1 cellular context compared by ENCODE assay signal in the genomic region with DNA sequence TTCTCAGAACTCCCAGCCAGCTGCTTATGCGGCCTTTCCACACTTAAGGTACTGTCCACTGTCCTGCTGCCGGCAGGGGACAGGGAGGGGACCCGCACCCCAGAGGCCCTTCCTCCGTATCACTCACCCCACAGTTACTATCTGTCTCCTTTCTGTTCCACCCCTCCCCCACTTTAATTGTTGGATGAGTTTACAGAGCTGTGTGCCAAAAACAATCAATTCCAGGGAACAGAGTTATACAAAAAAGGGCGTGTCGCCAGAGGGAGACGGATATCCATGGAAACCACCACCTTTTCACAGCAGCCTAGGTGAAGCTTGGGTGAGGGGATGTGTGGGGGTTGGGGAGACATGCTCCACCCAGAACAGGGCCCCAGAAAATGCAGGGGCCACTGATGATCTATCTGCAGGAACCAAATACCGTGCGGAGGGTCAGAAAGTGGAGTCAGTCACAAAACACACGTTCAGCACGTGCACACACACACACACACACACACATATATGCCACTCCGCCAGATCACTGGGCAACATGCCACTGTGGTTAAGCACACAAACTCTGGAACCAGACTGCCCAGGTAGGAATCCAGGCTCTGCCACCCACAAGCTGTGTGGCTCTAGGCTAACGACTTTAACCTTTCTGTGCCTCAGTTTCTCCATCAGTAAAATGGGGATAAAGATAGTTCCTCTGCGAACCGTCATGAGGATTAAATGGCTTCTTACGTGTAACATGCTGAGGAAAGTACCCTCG.
TF ChIP-seq lines count a peak whose summit lies in the region.

No MANE protein-coding gene starts in this region.

TF ChIP-seq in liver, 16 proteins besides CTCF, POLR2A, EP300 and RAD21 (continued from another document):
- TF ChIP-seq REST (IDR thresholded peaks at IDR 0.05): no peak
